ENCODE assay signal across 8 cellular contexts in genomic region chr9:81686614-81687520, GRCh38. TPM values are rescaled to one million over a fixed set of nuclear protein-coding genes. Genes with fewer than 3 reads are reported as not detected.
DNase-seq lines count a peak whose midpoint lies in the region; ATAC-seq and TF ChIP-seq lines count a peak whose summit lies in the region.

No MANE protein-coding gene starts in this region.

- H3K27me3 Mint-ChIP-seq in dendritic cell treated with granulocyte-macrophage colony-stimulating factor and Interleukin-4, amounts not matched to agents 40 ng/mL and 50 ng/mL, for 4 days: peaks cover 42% of the 10 kb centered on the region

- H3K4me1 ChIP-seq in skeletal muscle tissue (ENCODE audit: control insufficient read depth in 3 of 3, insufficient read depth in 3 of 3, low read length in 3 of 3): peaks cover 36 to 49% (median 38%) of the 10 kb centered on the region in 3 donors

- H3K27ac ChIP-seq in skeletal muscle tissue (ENCODE audit: low read depth, low read length): peak overlapping the region; percentile 78

- peak; percentile 55 for TF ChIP-seq CTCF in AG04449 (IDR thresholded peaks at IDR 0.05; ENCODE audit: insufficient read depth, low read length, missing control alignments)
- TF ChIP-seq CTCF in NB4 (IDR thresholded peaks at IDR 0.05; ENCODE audit: low read depth, low read length): no peak
- peak; percentile 56 for TF ChIP-seq CTCF in kidney epithelial cell (IDR thresholded peaks at IDR 0.05; ENCODE audit: insufficient read depth, low read length, poor library complexity, severe bottlenecking)

- no peaks in the 10 kb centered on the region for H3K9me3 ChIP-seq in skeletal muscle tissue (ENCODE audit: control insufficient read depth in 3 of 3, low read length in 3 of 3)

- no peak for TF ChIP-seq POLR2A in NB4 (IDR thresholded peaks at IDR 0.05; ENCODE audit: extremely low read depth, insufficient read length)

- no peak for DNase-seq in AG04449 (ENCODE audit: low read depth, low spot score)
- peak; percentile 64 for DNase-seq in NB4 (ENCODE audit: low read depth)
- peak; percentile 53 for DNase-seq in kidney epithelial cell (ENCODE audit: low read depth)

- H3K4me3 Mint-ChIP-seq in dendritic cell treated with granulocyte-macrophage colony-stimulating factor and Interleukin-4, amounts not matched to agents 40 ng/mL and 50 ng/mL, for 4 days: peak overlapping the region; percentile 99

- H3K27me3 ChIP-seq in kidney epithelial cell (ENCODE audit: control insufficient read depth, insufficient read depth, low read length) (no peaks in the 10 kb centered on the region), skeletal muscle tissue (ENCODE audit: control insufficient read depth in 3 of 3, insufficient read depth in 3 of 3, low read length in 3 of 3) (no peaks in the 10 kb centered on the region)

- peak; percentile 23 for ATAC-seq in GM19351 (IDR thresholded peaks at IDR 0.05; ENCODE audit: unreplicated experiment)
- ATAC-seq in SK-N-SH treated with all-trans-retinoic acid at 6 μM for 48 hours: peak; percentile 66
- ATAC-seq in GM18861 (IDR thresholded peaks at IDR 0.05; ENCODE audit: unreplicated experiment): no peak

- intact Hi-C loops in dendritic cell treated with granulocyte-macrophage colony-stimulating factor and Interleukin-4, amounts not matched to agents 40 ng/mL and 50 ng/mL, for 4 days (cut with micrococcal nuclease): no loop called here

- H3K27ac Mint-ChIP-seq in dendritic cell treated with granulocyte-macrophage colony-stimulating factor and Interleukin-4, amounts not matched to agents 40 ng/mL and 50 ng/mL, for 4 days: peak overlapping the region; percentile 74

- POLR2A ChIA-PET in AG04449 (lab: Yijun Ruan, JAX): no interaction called here

- peaks cover 17% of the 10 kb centered on the region for H3K36me3 Mint-ChIP-seq in dendritic cell treated with granulocyte-macrophage colony-stimulating factor and Interleukin-4, amounts not matched to agents 40 ng/mL and 50 ng/mL, for 4 days (ENCODE audit: low read depth)

- no peaks in the 10 kb centered on the region for H3K9me3 Mint-ChIP-seq in dendritic cell treated with granulocyte-macrophage colony-stimulating factor and Interleukin-4, amounts not matched to agents 40 ng/mL and 50 ng/mL, for 4 days

- H3K4me3 ChIP-seq in AG04449 (ENCODE audit: low read depth, low read length): peak overlapping the region; percentile 62
- peak overlapping the region; percentile 28 for H3K4me3 ChIP-seq in NB4 (ENCODE audit: low read depth, low read length)
- H3K4me3 ChIP-seq in kidney epithelial cell (ENCODE audit: low read depth, low read length): peak overlapping the region; percentile 65
- H3K4me3 ChIP-seq in skeletal muscle tissue (ENCODE audit: low read length in 3 of 3): peak overlapping the region; percentile 78 to 86 (median 82)

- no peaks in the 10 kb centered on the region for H3K36me3 ChIP-seq in kidney epithelial cell (ENCODE audit: control insufficient read depth, insufficient read depth, low read length)
- H3K36me3 ChIP-seq in skeletal muscle tissue (ENCODE audit: control insufficient read depth in 3 of 3, insufficient read depth in 3 of 3, low read length in 3 of 3): peaks cover 0 to 15% (median 3%) of the 10 kb centered on the region in 3 donors

- H3K9ac ChIP-seq in skeletal muscle tissue (ENCODE audit: low read depth in 1 of 3, low read length in 3 of 3): peak overlapping the region; percentile 82 to 88 (median 82)

- CTCF ChIA-PET in AG04449 (lab: Yijun Ruan, JAX): interaction anchor here (0.5 to 3.1 kb wide), 13 partner anchors 9 to 222 kb away, joined by 3 to 33 read pairs (median 3); no protein-coding TSS in a partner anchor

- H3K4me1 Mint-ChIP-seq in dendritic cell treated with granulocyte-macrophage colony-stimulating factor and Interleukin-4, amounts not matched to agents 40 ng/mL and 50 ng/mL, for 4 days (ENCODE audit: low read depth): peaks cover 38% of the 10 kb centered on the region

TF ChIP-seq in SK-N-SH treated with all-trans-retinoic acid at 6 μM for 48 hours, 23 proteins besides CTCF, POLR2A, EP300 and RAD21:
- TF ChIP-seq GLIS3 (CRISPR knock-in tag; IDR thresholded peaks at IDR 0.05) (no peak), CSDC2 (CRISPR knock-in tag; IDR thresholded peaks at IDR 0.05) (no peak), ZFP30 (CRISPR knock-in tag; IDR thresholded peaks at IDR 0.05) (no peak), CREB5 (CRISPR knock-in tag; IDR thresholded peaks at IDR 0.05; ENCODE audit: low read depth) (no peak), OSR1 (CRISPR knock-in tag; IDR thresholded peaks at IDR 0.05) (no peak)

RNA-seq across cellular contexts. Expression of gene TLE1, which starts 2.5 kb away (rescaled TPM):
- total RNA-seq in kidney epithelial cell (63.5 and 64.1 TPM in 2 replicates), skeletal muscle tissue (65.2 TPM)

Comparison
In these comparisons a context has a peak if more than half of its experiments do, and no peak if none do; other contexts are left out.
1. H3K4me3 ChIP-seq: peak in every context shown above with its lines; median percentile 82 in skeletal muscle tissue; 65 in kidney epithelial cell; 62 in AG04449; 28 in NB4.